In genomic region chr2:212548459-212548815, GRCh38 we compare ENCODE assay signal across 7 cellular contexts. TPM values are rescaled to one million over a fixed set of nuclear protein-coding genes. Genes with fewer than 3 reads are reported as not detected.
DNase-seq lines count a peak whose midpoint lies in the region; ATAC-seq, FAIRE-seq and TF ChIP-seq lines count a peak whose summit lies in the region.

No MANE protein-coding gene starts in this region.

- H3K79me1 ChIP-seq in H9 (ENCODE audit: insufficient read depth, low read depth, low read length, poor library complexity, severe bottlenecking): no peaks in the 10 kb centered on the region

- no peak for ATAC-seq in stimulated activated naive CD8-positive, alpha-beta T cell treated with anti-CD3 and anti-CD28 coated beads, Interleukin-15, Interleukin-2, amounts not matched to agents 100 U/mL and 50 U/mL, for 24 hours

- no peak overlapping the region for H4K8ac ChIP-seq in H9 (replicated peaks; ENCODE audit: insufficient read length, low read depth, low read length)

- no peak overlapping the region for H4K91ac ChIP-seq in H9 (ENCODE audit: insufficient read length, low read depth, low read length)

- no peaks in the 10 kb centered on the region for H3K9me3 ChIP-seq in H9 (ENCODE audit: control insufficient read depth, low read depth, low read length)
- no peaks in the 10 kb centered on the region for H3K9me3 ChIP-seq in smooth muscle cell (replicated peaks; ENCODE audit: low read depth)

- H3K4ac ChIP-seq in H9 (ENCODE audit: low read depth, low read length): no peak overlapping the region

- no peak overlapping the region for H2AFZ ChIP-seq in H9 (ENCODE audit: low read length)
- no peak overlapping the region for H2AFZ ChIP-seq in smooth muscle cell (ENCODE audit: low read depth)

- H3K4me2 ChIP-seq in H9 (ENCODE audit: insufficient read depth, insufficient read length, low read length): no peak overlapping the region
- no peak overlapping the region for H3K4me2 ChIP-seq in smooth muscle cell

- no peaks in the 10 kb centered on the region for H3K9me3 Mint-ChIP-seq in H9

- no peak overlapping the region for H2AK5ac ChIP-seq in H9 (ENCODE audit: insufficient read length, low read length)

- no peak overlapping the region for H3K4me3 ChIP-seq in smooth muscle cell

- no peak overlapping the region for H2BK15ac ChIP-seq in H9 (ENCODE audit: low read depth, low read length)

- no peak overlapping the region for H2BK120ac ChIP-seq in H9 (ENCODE audit: low read depth, low read length, poor library complexity, severe bottlenecking)

- no peak overlapping the region for H3T11ph ChIP-seq in H9 (ENCODE audit: low read length)

- H3K27me3 ChIP-seq in H9 (ENCODE audit: insufficient read depth, low read length): no peaks in the 10 kb centered on the region
- H3K27me3 ChIP-seq in smooth muscle cell (ENCODE audit: low read depth): no peaks in the 10 kb centered on the region

- H3K27me3 Mint-ChIP-seq in H9 (ENCODE audit: low read depth): peaks cover 3% of the 10 kb centered on the region; the same call in 1 of the 2 replicates

- no peak overlapping the region for H4K5ac ChIP-seq in H9 (ENCODE audit: insufficient read length, low read depth, low read length)

- H3K36me3 Mint-ChIP-seq in H9 (ENCODE audit: insufficient read depth in 1 of 3, low read depth in 3 of 3): no peaks in the 10 kb centered on the region

- no peak overlapping the region for H2BK20ac ChIP-seq in H9 (ENCODE audit: low read depth, low read length, poor library complexity, severe bottlenecking)

- H3K27ac Mint-ChIP-seq in H9: no peak overlapping the region

- no peak overlapping the region for H2BK5ac ChIP-seq in H9 (ENCODE audit: insufficient read length, low read length)

- peak; percentile 56; the same call in 2 of the 3 replicates for TF ChIP-seq CTCF in H9 (conservative IDR thresholded peaks at IDR 0.05)
- TF ChIP-seq CTCF in smooth muscle cell (IDR thresholded peaks at IDR 0.05; ENCODE audit: borderline replicate concordance, insufficient read depth, poor library complexity, severe bottlenecking): peak; percentile 58

- H3K9ac ChIP-seq in H9 (ENCODE audit: extremely low read depth, insufficient read length, low read length): no peak overlapping the region
- H3K9ac ChIP-seq in smooth muscle cell (ENCODE audit: low read depth): no peak overlapping the region

- H3K27ac ChIP-seq in H9 (ENCODE audit: insufficient read length, low read depth, low read length) (no peak overlapping the region), smooth muscle cell (ENCODE audit: low read depth) (no peak overlapping the region)

- H3K4me3 Mint-ChIP-seq in H9: no peak overlapping the region

- no peaks in the 10 kb centered on the region for H3F3A ChIP-seq in smooth muscle cell (ENCODE audit: low read depth)

- no peak overlapping the region for H2BK12ac ChIP-seq in H9 (ENCODE audit: insufficient read length, low read depth, low read length)

- no peak overlapping the region for H3K18ac ChIP-seq in H9 (ENCODE audit: insufficient read length, low read depth, low read length)

- H3K23ac ChIP-seq in H9 (ENCODE audit: insufficient read length, low read depth, low read length): no peak overlapping the region

- FAIRE-seq in RCC 7860 (lab: Jason Lieb, UNC): no peak

- H3K79me2 ChIP-seq in H9 (ENCODE audit: insufficient read depth, low read length): no peaks in the 10 kb centered on the region
- H3K79me2 ChIP-seq in smooth muscle cell (ENCODE audit: low read depth): no peaks in the 10 kb centered on the region

- H3K14ac ChIP-seq in H9 (ENCODE audit: insufficient read depth, low read length): no peak overlapping the region

- H3K4me1 ChIP-seq in H9 (ENCODE audit: insufficient read depth, low read length): no peaks in the 10 kb centered on the region
- no peaks in the 10 kb centered on the region for H3K4me1 ChIP-seq in smooth muscle cell (ENCODE audit: low read depth)

- H3K36me3 ChIP-seq in smooth muscle cell (ENCODE audit: low read depth): no peaks in the 10 kb centered on the region

- DNase-seq in H9 (no peak), RCC 7860 (ENCODE audit: low spot score) (peak; percentile 10), glomerular visceral epithelial cell (ENCODE audit: extremely low spot score) (peak; percentile 49), smooth muscle cell (lab: John Stamatoyannopoulos, UW; ENCODE audit: unreplicated experiment) (no peak), C1 segment of cervical spinal cord (lab: John Stamatoyannopoulos, UW) (no peak)
- no peak for DNase-seq in effector CD4-positive, alpha-beta T cell
- DNase-seq in stimulated activated naive CD8-positive, alpha-beta T cell treated with anti-CD3 and anti-CD28 coated beads, Interleukin-15, Interleukin-2, amounts not matched to agents 100 U/mL and 50 U/mL, for 24 hours: no peak

- H3K56ac ChIP-seq in H9 (ENCODE audit: insufficient read length, low read depth, low read length): no peak overlapping the region

- WGBS in H9 (ENCODE audit: extremely low coverage, insufficient read length, low lambda C conversion rate): no CpG with 5 or more reads among the region's 1 CpG
- 9% methylated on average over 1 of the region's 1 CpG for WGBS in smooth muscle cell (ENCODE audit: low lambda C conversion rate)

- H4K20me1 ChIP-seq in H9 (ENCODE audit: control insufficient read depth, insufficient read depth, insufficient read length) (no peaks in the 10 kb centered on the region), smooth muscle cell (ENCODE audit: low read depth) (no peaks in the 10 kb centered on the region)

- H3K4me1 Mint-ChIP-seq in H9: no peaks in the 10 kb centered on the region

- no peaks in the 10 kb centered on the region for H3K23me2 ChIP-seq in H9 (ENCODE audit: insufficient read length, low read depth, low read length, poor library complexity, severe bottlenecking)

RNA-seq across cellular contexts. Expression of gene ERBB4, which starts 9.8 kb away (rescaled TPM):
- total RNA-seq in H9 (2021) (0.04 and 0.22 TPM in 2 replicates), smooth muscle cell (0.13 and 0.67 TPM in 2 replicates)
- 0.24 TPM in 1 of 2 replicates, not detected in the other for polyA plus RNA-seq in smooth muscle cell

Comparison
In these comparisons a context has a peak if more than half of its experiments do, and no peak if none do; other contexts are left out.
1. DNase-seq: peak in RCC 7860 (single experiment) and glomerular visceral epithelial cell (single experiment); none in H9 (single experiment), smooth muscle cell (single experiment), effector CD4-positive, alpha-beta T cell (single experiment), stimulated activated naive CD8-positive, alpha-beta T cell treated with anti-CD3 and anti-CD28 coated beads, Interleukin-15, Interleukin-2, amounts not matched to agents 100 U/mL and 50 U/mL, for 24 hours (single experiment) and C1 segment of cervical spinal cord (0 of 14).